In the genomic region with DNA sequence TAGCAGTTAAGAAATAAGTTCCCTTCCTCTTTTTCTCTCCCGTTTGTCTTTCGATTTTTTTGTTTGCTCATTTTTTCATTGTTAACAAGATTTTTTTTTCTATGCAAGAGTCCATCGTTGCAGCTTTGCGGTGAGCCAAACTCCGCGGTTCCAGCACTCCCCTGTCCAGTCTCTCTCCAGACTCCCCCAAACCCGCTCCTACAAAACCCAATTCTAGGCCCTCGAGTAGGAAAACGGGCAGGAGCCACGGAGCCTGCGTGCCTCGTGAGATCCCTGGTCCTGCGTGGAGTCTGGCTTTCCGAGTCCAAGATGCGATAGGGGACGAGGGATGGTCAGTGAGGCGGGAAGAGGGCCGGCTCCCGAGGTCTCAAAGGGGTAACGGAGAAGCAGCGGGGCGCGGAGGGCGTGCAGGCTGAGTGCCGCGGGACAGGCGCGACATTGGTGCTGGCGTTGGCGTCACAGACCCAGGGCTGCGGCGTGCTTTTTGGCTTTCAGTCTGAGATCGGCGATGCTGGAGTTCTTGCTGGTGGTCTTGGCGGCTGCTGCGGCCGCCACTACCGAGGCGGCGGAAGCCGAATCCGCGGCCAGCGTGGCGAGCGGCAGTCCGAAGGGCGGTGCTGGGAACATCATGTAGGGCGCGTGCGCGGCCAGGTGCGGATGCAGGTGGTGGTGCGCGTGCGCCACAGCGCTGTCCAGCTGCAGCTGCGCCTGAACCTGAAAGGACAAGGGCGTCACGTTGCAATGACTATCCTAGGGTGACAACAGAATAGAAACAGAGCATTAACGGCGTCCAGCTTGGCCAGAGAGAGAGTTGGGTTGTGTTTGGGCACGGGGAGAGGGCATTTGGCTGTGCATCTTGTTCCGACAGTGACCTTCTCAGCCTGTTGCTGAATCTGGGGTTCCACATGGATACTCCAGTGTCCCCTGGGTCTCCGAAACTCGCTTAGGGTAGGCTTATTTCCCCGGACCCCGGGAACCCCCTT, we compare ENCODE assay signal across 8 cellular contexts. TPM values are rescaled to one million over a fixed set of nuclear protein-coding genes. Genes with fewer than 3 reads are reported as not detected.
DNase-seq lines count a peak whose midpoint lies in the region; ATAC-seq and TF ChIP-seq lines count a peak whose summit lies in the region.

No MANE protein-coding gene starts in this region.

- peak overlapping the region; percentile 2 for H3K27ac ChIP-seq in OCI-LY7 (ENCODE audit: low read depth, low read length, poor library complexity, severe bottlenecking)
- H3K27ac ChIP-seq in heart left ventricle, result no peak overlapping the region

- TF ChIP-seq CTCF in OCI-LY7 (conservative IDR thresholded peaks at IDR 0.05; ENCODE audit: low read length) (no peak), heart left ventricle (IDR thresholded peaks at IDR 0.05) (no peak)

- WGBS in heart left ventricle, 4 donors, result 2 to 6% (median 5%) methylated on average over 63 to 68 of the region's 68 CpGs

- H3K4me3 ChIP-seq in OCI-LY7 (ENCODE audit: low read depth, low read length, poor library complexity, severe bottlenecking), result peak overlapping the region; percentile 72
- peak overlapping the region in 11 of 12 donors; percentile 24 to 59 (median 43) for H3K4me3 ChIP-seq in heart left ventricle

- CTCF ChIA-PET in OCI-LY7 (lab: Charles Lee; ENCODE audit: unreplicated experiment), result no interaction called here

- in situ Hi-C loops in ACHN (cut with HindIII; ENCODE audit: low pct_ligation_motif_present, low pct_unique_long_range_greater_than_20kb, low sequenced_read_pairs), result no loop called here

- H3K4me2 ChIP-seq in OCI-LY7 (ENCODE audit: low read length), result peak overlapping the region; percentile 99

- TF ChIP-seq POLR2A in GM19193 (IDR thresholded peaks at IDR 0.05; ENCODE audit: extremely low read depth, insufficient read depth, insufficient read length) (peak; percentile 69), heart left ventricle (IDR thresholded peaks at IDR 0.05) (no peak)

- ATAC-seq in HG03432 (IDR thresholded peaks at IDR 0.05; ENCODE audit: unreplicated experiment) (peak; percentile 77), heart left ventricle (peak in 3 of 4 donors; percentile 59 to 79 (median 69))

- intact Hi-C loops in OCI-LY7 (cut with micrococcal nuclease; ENCODE audit: unreplicated experiment), result loop anchor here (5.0 to 10.0 kb wide), 2 partner anchors 334 to 707 kb away; a partner anchor contains a TSS
- intact Hi-C loops in heart left ventricle (cut with DNase I), result loop anchor here in 4 of 10 donors (10.0 kb wide), 1 partner anchor 337 kb away; no protein-coding TSS in a partner anchor

- H3K4me1 ChIP-seq in OCI-LY7 (ENCODE audit: insufficient read depth, low read length, poor library complexity, severe bottlenecking) (peaks cover 12% of the 10 kb centered on the region), heart left ventricle (peaks cover 0 to 24% (median 8%) of the 10 kb centered on the region in 12 donors)

- peaks cover 75 to 100% (median 97%) of the 10 kb centered on the region in 9 donors for H3K27me3 ChIP-seq in heart left ventricle

- peak overlapping the region; percentile 92 for H2AFZ ChIP-seq in OCI-LY7 (ENCODE audit: low read length)

- no TSS peak for BruUV-seq in OCI-LY7 (replicated peaks; lab: Mats Ljungman, UMichigan)

- no peaks in the 10 kb centered on the region for H3K79me2 ChIP-seq in OCI-LY7 (ENCODE audit: insufficient read depth, low read depth, low read length)

- no peaks in the 10 kb centered on the region for H4K20me1 ChIP-seq in OCI-LY7 (ENCODE audit: insufficient read depth, low read length)

- peak; percentile 84 for DNase-seq in ACHN
- DNase-seq in OCI-LY7 (ENCODE audit: low spot score), result peak; percentile 84
- DNase-seq in activated effector memory CD4-positive, alpha-beta T cell treated with Interleukin-2 at 50 U/mL for 16 hours, result peak; percentile 55
- DNase-seq in heart left ventricle, result peak in 4 of 5 donors; percentile 25 to 71 (median 40)
- DNase-seq in renal cortical epithelial cell (ENCODE audit: low read depth), result peak; percentile 65
- DNase-seq in DMS 273 (lab: John Stamatoyannopoulos, UW; ENCODE audit: unreplicated experiment), result no peak

- POLR2A ChIA-PET in OCI-LY7 (lab: Charles Lee), result interaction anchor here (0.5 to 2.6 kb wide), 3 partner anchors 11 to 144 kb away, joined by 3 to 19 read pairs (median 4); a partner anchor contains a TSS

- H3K9me3 ChIP-seq in OCI-LY7 (ENCODE audit: low read length), result no peaks in the 10 kb centered on the region
- peaks cover 0 to 6% (median 0%) of the 10 kb centered on the region in 12 donors for H3K9me3 ChIP-seq in heart left ventricle

- H3K9me2 ChIP-seq in OCI-LY7 (ENCODE audit: insufficient read depth, low read length), result no peaks in the 10 kb centered on the region

- H3K36me3 ChIP-seq in OCI-LY7 (ENCODE audit: insufficient read depth, low read length), result no peaks in the 10 kb centered on the region
- no peaks in the 10 kb centered on the region for H3K36me3 ChIP-seq in heart left ventricle

RNA-seq across cellular contexts. Expression of a gene that starts 8.4 kb away (rescaled TPM):
- 0.33 and 0.57 TPM in 2 replicates for total RNA-seq in OCI-LY7 (2014; rRNA removed; shearing (Covaris generic))
- total RNA-seq in OCI-LY7 (2022), result 1.2 and 1.9 TPM in 2 replicates
- under 1 TPM in 8 of 9 donors, not detected in 1; 0.16 to 1.00 (median 0.78) TPM for total RNA-seq in heart left ventricle
- polyA plus RNA-seq in heart left ventricle, result under 1 TPM; 0.08 to 0.14 TPM
- 0.05 TPM in 1 of 2 replicates, not detected in the other for total RNA-seq in renal cortical epithelial cell

RNA-seq across cellular contexts. Expression of a gene that starts 12.0 kb away (rescaled TPM):
- 78.1 and 97.4 TPM in 2 replicates for total RNA-seq in OCI-LY7 (2014; rRNA removed; shearing (Covaris generic))
- total RNA-seq in OCI-LY7 (2022) (76.3 and 77.7 TPM in 2 replicates), heart left ventricle (10 to 100 TPM; 15.7 to 24.9 (median 21.9) TPM), renal cortical epithelial cell (63.4 and 77.9 TPM in 2 replicates)
- 10 to 100 TPM in 1 of 2 donors, 1 to 10 TPM in 1; 9.5 to 17.2 TPM for polyA plus RNA-seq in heart left ventricle
